1 cellular context compared by ENCODE assay signal in the genomic region with DNA sequence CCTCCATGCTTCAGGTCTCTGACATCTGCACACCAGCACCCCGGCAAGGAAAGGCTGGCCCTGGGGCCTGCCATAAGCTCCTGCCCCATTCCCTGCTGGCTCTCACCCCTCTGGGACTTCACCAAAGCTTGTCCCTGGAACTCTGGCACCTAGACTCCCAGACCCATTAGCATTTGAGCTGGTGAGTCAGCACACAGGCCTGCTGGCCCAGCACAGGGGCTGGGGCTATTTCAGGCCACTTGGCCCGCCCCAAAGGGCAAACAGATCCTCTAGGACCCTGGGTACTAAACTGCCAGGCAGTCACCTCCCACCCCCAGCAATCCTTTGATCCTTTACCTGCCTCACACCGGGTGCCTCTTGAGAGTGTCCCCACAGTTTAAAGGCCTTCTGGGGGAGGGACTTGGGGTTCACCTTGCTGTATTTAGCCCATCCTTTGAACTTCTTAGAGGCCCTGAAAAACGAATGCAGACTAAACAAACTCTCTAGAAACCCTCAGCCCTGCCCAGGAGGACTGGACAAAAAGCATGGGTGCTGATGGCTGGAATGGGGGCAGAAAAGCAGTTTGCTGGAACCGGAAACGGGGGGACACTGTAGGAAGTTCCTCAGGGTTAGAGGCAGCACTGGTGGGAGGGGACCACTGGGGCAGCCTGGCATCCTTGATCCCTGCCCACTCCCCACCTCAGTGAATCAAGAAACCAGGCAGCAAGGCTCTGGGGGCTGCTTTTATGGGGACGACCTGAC.
TF ChIP-seq lines count a peak whose summit lies in the region.

No MANE protein-coding gene starts in this region.

TF ChIP-seq in HepG2, 621 proteins besides CTCF, POLR2A, EP300 and RAD21 (continued from another document and continues in another):
- TF ChIP-seq, protein P1, sequence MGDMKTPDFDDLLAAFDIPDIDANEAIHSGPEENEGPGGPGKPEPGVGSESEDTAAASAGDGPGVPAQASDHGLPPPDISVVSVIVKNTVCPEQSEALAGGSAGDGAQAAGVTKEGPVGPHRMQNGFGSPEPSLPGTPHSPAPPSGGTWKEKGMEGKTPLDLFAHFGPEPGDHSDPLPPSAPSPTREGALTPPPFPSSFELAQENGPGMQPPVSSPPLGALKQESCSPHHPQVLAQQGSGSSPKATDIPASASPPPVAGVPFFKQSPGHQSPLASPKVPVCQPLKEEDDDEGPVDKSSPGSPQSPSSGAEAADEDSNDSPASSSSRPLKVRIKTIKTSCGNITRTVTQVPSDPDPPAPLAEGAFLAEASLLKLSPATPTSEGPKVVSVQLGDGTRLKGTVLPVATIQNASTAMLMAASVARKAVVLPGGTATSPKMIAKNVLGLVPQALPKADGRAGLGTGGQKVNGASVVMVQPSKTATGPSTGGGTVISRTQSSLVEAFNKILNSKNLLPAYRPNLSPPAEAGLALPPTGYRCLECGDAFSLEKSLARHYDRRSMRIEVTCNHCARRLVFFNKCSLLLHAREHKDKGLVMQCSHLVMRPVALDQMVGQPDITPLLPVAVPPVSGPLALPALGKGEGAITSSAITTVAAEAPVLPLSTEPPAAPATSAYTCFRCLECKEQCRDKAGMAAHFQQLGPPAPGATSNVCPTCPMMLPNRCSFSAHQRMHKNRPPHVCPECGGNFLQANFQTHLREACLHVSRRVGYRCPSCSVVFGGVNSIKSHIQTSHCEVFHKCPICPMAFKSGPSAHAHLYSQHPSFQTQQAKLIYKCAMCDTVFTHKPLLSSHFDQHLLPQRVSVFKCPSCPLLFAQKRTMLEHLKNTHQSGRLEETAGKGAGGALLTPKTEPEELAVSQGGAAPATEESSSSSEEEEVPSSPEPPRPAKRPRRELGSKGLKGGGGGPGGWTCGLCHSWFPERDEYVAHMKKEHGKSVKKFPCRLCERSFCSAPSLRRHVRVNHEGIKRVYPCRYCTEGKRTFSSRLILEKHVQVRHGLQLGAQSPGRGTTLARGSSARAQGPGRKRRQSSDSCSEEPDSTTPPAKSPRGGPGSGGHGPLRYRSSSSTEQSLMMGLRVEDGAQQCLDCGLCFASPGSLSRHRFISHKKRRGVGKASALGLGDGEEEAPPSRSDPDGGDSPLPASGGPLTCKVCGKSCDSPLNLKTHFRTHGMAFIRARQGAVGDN (CRISPR knock-in tag; IDR thresholded peaks at IDR 0.05), result peak; percentile 69
- TF ChIP-seq ZFP1 (CRISPR knock-in tag; IDR thresholded peaks at IDR 0.05), result no peak
- peak; percentile 39; the same call in 1 of the 2 replicates for TF ChIP-seq ZNF792 (CRISPR knock-in tag; IDR thresholded peaks at IDR 0.05)
- TF ChIP-seq ARID2 (CRISPR knock-in tag; IDR thresholded peaks at IDR 0.05; ENCODE audit: borderline replicate concordance), result peak; percentile 48; the same call in 1 of the 2 replicates
- TF ChIP-seq ZNF670 (CRISPR knock-in tag; IDR thresholded peaks at IDR 0.05; ENCODE audit: borderline replicate concordance), result peak; percentile 66; the same call in 1 of the 2 replicates
- TF ChIP-seq, protein P2, sequence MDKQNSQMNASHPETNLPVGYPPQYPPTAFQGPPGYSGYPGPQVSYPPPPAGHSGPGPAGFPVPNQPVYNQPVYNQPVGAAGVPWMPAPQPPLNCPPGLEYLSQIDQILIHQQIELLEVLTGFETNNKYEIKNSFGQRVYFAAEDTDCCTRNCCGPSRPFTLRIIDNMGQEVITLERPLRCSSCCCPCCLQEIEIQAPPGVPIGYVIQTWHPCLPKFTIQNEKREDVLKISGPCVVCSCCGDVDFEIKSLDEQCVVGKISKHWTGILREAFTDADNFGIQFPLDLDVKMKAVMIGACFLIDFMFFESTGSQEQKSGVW (CRISPR knock-in tag; IDR thresholded peaks at IDR 0.05; ENCODE audit: borderline replicate concordance), result no peak
- TF ChIP-seq SPEN (CRISPR knock-in tag; IDR thresholded peaks at IDR 0.05; ENCODE audit: low read depth), result 0 out of 2 replicates have a peak, but pooled peaks have one; percentile 43
- TF ChIP-seq CEBPB (IDR thresholded peaks at IDR 0.05; ENCODE audit: borderline replicate concordance, low read depth, low read length), result no peak
- peak; percentile 10; the same call in 1 of the 2 replicates for TF ChIP-seq FOXA3 (CRISPR knock-in tag; IDR thresholded peaks at IDR 0.05)
- TF ChIP-seq, protein P3, sequence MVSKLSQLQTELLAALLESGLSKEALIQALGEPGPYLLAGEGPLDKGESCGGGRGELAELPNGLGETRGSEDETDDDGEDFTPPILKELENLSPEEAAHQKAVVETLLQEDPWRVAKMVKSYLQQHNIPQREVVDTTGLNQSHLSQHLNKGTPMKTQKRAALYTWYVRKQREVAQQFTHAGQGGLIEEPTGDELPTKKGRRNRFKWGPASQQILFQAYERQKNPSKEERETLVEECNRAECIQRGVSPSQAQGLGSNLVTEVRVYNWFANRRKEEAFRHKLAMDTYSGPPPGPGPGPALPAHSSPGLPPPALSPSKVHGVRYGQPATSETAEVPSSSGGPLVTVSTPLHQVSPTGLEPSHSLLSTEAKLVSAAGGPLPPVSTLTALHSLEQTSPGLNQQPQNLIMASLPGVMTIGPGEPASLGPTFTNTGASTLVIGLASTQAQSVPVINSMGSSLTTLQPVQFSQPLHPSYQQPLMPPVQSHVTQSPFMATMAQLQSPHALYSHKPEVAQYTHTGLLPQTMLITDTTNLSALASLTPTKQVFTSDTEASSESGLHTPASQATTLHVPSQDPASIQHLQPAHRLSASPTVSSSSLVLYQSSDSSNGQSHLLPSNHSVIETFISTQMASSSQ (IDR thresholded peaks at IDR 0.05; ENCODE audit: low read depth), result no peak
- TF ChIP-seq, protein P3 (CRISPR knock-in tag; IDR thresholded peaks at IDR 0.05; ENCODE audit: borderline replicate concordance), result peak; percentile 27; the same call in 1 of the 2 replicates
- TF ChIP-seq, protein P4, sequence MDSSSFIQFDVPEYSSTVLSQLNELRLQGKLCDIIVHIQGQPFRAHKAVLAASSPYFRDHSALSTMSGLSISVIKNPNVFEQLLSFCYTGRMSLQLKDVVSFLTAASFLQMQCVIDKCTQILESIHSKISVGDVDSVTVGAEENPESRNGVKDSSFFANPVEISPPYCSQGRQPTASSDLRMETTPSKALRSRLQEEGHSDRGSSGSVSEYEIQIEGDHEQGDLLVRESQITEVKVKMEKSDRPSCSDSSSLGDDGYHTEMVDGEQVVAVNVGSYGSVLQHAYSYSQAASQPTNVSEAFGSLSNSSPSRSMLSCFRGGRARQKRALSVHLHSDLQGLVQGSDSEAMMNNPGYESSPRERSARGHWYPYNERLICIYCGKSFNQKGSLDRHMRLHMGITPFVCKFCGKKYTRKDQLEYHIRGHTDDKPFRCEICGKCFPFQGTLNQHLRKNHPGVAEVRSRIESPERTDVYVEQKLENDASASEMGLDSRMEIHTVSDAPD (CRISPR knock-in tag; IDR thresholded peaks at IDR 0.05), result no peak
- TF ChIP-seq, protein P5, sequence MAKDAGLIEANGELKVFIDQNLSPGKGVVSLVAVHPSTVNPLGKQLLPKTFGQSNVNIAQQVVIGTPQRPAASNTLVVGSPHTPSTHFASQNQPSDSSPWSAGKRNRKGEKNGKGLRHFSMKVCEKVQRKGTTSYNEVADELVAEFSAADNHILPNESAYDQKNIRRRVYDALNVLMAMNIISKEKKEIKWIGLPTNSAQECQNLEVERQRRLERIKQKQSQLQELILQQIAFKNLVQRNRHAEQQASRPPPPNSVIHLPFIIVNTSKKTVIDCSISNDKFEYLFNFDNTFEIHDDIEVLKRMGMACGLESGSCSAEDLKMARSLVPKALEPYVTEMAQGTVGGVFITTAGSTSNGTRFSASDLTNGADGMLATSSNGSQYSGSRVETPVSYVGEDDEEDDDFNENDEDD (CRISPR knock-in tag; IDR thresholded peaks at IDR 0.05; ENCODE audit: borderline replicate concordance), result peak; percentile 18; the same call in 1 of the 2 replicates
- TF ChIP-seq ZNF552 (CRISPR knock-in tag; IDR thresholded peaks at IDR 0.05; ENCODE audit: borderline replicate concordance), result no peak
- TF ChIP-seq, protein P6, sequence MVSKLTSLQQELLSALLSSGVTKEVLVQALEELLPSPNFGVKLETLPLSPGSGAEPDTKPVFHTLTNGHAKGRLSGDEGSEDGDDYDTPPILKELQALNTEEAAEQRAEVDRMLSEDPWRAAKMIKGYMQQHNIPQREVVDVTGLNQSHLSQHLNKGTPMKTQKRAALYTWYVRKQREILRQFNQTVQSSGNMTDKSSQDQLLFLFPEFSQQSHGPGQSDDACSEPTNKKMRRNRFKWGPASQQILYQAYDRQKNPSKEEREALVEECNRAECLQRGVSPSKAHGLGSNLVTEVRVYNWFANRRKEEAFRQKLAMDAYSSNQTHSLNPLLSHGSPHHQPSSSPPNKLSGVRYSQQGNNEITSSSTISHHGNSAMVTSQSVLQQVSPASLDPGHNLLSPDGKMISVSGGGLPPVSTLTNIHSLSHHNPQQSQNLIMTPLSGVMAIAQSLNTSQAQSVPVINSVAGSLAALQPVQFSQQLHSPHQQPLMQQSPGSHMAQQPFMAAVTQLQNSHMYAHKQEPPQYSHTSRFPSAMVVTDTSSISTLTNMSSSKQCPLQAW (CRISPR knock-in tag; IDR thresholded peaks at IDR 0.05), result 0 out of 2 replicates have a peak, but pooled peaks have one; percentile 9
- TF ChIP-seq MYC (CRISPR knock-in tag; IDR thresholded peaks at IDR 0.05; ENCODE audit: borderline replicate concordance), result peak; percentile 32; the same call in 1 of the 2 replicates
- TF ChIP-seq SMAD1 (CRISPR knock-in tag; IDR thresholded peaks at IDR 0.05; ENCODE audit: borderline replicate concordance, low read depth), result no peak
- TF ChIP-seq NFE2L1 (CRISPR knock-in tag; IDR thresholded peaks at IDR 0.05; ENCODE audit: borderline replicate concordance), result peak; percentile 64; the same call in 1 of the 2 replicates
- TF ChIP-seq ZNF563 (CRISPR knock-in tag; IDR thresholded peaks at IDR 0.05), result no peak
- TF ChIP-seq, protein P7, sequence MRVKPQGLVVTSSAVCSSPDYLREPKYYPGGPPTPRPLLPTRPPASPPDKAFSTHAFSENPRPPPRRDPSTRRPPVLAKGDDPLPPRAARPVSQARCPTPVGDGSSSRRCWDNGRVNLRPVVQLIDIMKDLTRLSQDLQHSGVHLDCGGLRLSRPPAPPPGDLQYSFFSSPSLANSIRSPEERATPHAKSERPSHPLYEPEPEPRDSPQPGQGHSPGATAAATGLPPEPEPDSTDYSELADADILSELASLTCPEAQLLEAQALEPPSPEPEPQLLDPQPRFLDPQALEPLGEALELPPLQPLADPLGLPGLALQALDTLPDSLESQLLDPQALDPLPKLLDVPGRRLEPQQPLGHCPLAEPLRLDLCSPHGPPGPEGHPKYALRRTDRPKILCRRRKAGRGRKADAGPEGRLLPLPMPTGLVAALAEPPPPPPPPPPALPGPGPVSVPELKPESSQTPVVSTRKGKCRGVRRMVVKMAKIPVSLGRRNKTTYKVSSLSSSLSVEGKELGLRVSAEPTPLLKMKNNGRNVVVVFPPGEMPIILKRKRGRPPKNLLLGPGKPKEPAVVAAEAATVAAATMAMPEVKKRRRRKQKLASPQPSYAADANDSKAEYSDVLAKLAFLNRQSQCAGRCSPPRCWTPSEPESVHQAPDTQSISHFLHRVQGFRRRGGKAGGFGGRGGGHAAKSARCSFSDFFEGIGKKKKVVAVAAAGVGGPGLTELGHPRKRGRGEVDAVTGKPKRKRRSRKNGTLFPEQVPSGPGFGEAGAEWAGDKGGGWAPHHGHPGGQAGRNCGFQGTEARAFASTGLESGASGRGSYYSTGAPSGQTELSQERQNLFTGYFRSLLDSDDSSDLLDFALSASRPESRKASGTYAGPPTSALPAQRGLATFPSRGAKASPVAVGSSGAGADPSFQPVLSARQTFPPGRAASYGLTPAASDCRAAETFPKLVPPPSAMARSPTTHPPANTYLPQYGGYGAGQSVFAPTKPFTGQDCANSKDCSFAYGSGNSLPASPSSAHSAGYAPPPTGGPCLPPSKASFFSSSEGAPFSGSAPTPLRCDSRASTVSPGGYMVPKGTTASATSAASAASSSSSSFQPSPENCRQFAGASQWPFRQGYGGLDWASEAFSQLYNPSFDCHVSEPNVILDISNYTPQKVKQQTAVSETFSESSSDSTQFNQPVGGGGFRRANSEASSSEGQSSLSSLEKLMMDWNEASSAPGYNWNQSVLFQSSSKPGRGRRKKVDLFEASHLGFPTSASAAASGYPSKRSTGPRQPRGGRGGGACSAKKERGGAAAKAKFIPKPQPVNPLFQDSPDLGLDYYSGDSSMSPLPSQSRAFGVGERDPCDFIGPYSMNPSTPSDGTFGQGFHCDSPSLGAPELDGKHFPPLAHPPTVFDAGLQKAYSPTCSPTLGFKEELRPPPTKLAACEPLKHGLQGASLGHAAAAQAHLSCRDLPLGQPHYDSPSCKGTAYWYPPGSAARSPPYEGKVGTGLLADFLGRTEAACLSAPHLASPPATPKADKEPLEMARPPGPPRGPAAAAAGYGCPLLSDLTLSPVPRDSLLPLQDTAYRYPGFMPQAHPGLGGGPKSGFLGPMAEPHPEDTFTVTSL (CRISPR knock-in tag; IDR thresholded peaks at IDR 0.05; ENCODE audit: borderline replicate concordance), result peak; percentile 48; the same call in 1 of the 2 replicates
- TF ChIP-seq ZNF589 (CRISPR knock-in tag; conservative IDR thresholded peaks at IDR 0.05), result no peak
- TF ChIP-seq CHCHD3 (CRISPR knock-in tag; IDR thresholded peaks at IDR 0.05), result no peak
- TF ChIP-seq, protein P8, sequence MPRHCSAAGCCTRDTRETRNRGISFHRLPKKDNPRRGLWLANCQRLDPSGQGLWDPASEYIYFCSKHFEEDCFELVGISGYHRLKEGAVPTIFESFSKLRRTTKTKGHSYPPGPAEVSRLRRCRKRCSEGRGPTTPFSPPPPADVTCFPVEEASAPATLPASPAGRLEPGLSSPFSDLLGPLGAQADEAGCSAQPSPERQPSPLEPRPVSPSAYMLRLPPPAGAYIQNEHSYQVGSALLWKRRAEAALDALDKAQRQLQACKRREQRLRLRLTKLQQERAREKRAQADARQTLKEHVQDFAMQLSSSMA (CRISPR knock-in tag; IDR thresholded peaks at IDR 0.05), result no peak
- no peak for TF ChIP-seq SYNCRIP (IDR thresholded peaks at IDR 0.05; ENCODE audit: insufficient read depth, low read depth, low read length)
- TF ChIP-seq NFKB2 (CRISPR knock-in tag; IDR thresholded peaks at IDR 0.05; ENCODE audit: borderline replicate concordance), result peak; percentile 51; the same call in 1 of the 2 replicates
- peak; percentile 40 for TF ChIP-seq SP4 (CRISPR knock-in tag; IDR thresholded peaks at IDR 0.05)
